ENCODE assay signal across 32 cellular contexts in genomic region chr11:116686891-116687290, GRCh38.
DNase-seq lines count a peak whose midpoint lies in the region; ATAC-seq and TF ChIP-seq lines count a peak whose summit lies in the region.
"Had no signal": no experiment of that assay in that cellular context is flagged by ENCODE, and none has a peak within 500 bp of the region (broad histone marks: within the 10 kb centered on the region; RNA-seq: fewer than 3 reads in every experiment).

No MANE protein-coding gene starts in this region.

- peak; percentile 17 for DNase-seq in CD14-positive monocyte (ENCODE audit: low spot score)
- DNase-seq in NCI-H82 (lab: John Stamatoyannopoulos, UW) = peak; percentile 89
- DNase-seq in HEK293T (ENCODE audit: extremely low spot score) = no peak
- DNase-seq in GF-D8 (lab: John Stamatoyannopoulos, UW) = no peak
- DNase-seq in NOMO-1 treated with dmso at 0.1 percent for 144 hours (lab: John Stamatoyannopoulos, UW; ENCODE audit: unreplicated experiment) = no peak
- DNase-seq: ACHN; activated CD4-positive, alpha-beta memory T cell treated with anti-CD3 and anti-CD28 coated beads, Interleukin-2, amount 10 ng/mL, durations not matched to agents 7 days and 5 days; activated CD8-positive, alpha-beta memory T cell treated with anti-CD3 and anti-CD28 coated beads, Interleukin-2, amount 50 U/mL, for 48 hours; activated naive CD4-positive, alpha-beta T cell treated with anti-CD3 and anti-CD28 coated beads, Interleukin-2, amount 10 ng/mL, durations not matched to agents 7 days and 5 days; BE2C; CD8-positive, alpha-beta memory T cell; central memory CD4-positive, alpha-beta T cell; EL; head of caudate nucleus; IMR-90; kidney; naive B cell; NCI-H2029; NCI-H446 treated with DMSO at 0.1 percent for 48 hours; stimulated activated CD4-positive, alpha-beta T cell treated with anti-CD3 and anti-CD28 coated beads, Interleukin-4, amount 100 ng/mL, for 4 hours had no signal

- POLR2A ChIA-PET in HEK293T (lab: Yijun Ruan, JAX) = no interaction called here

- 89% methylated on average over 8 of the region's 8 CpGs for WGBS in HUES64

- no peak overlapping the region for H3K4me3 Mint-ChIP-seq in CD14-positive monocyte
- H3K4me3 Mint-ChIP-seq: activated CD4-positive, alpha-beta memory T cell treated with anti-CD3 and anti-CD28 coated beads, Interleukin-2, amount 10 ng/mL, durations not matched to agents 7 days and 5 days; activated naive CD4-positive, alpha-beta T cell treated with anti-CD3 and anti-CD28 coated beads, Interleukin-2, amount 10 ng/mL, durations not matched to agents 7 days and 5 days; CD8-positive, alpha-beta memory T cell; mesothelial cell of epicardium; naive B cell had no signal

- intact Hi-C loops in CD14-positive monocyte (cut with micrococcal nuclease) = no loop called here

- no peaks in the 10 kb centered on the region for H3K36me3 Mint-ChIP-seq in CD14-positive monocyte
- H3K36me3 Mint-ChIP-seq: activated naive CD4-positive, alpha-beta T cell treated with anti-CD3 and anti-CD28 coated beads, Interleukin-2, amount 10 ng/mL, durations not matched to agents 7 days and 5 days; CD8-positive, alpha-beta memory T cell; mesothelial cell of epicardium; naive B cell had no signal

- H3K27ac ChIP-seq in HUES64 (ENCODE audit: low read depth, low read length) = peak overlapping the region; percentile 80; the same call in 1 of the 2 replicates
- no peak overlapping the region for H3K27ac ChIP-seq in iPS-18a (ENCODE audit: low read length)
- H3K27ac ChIP-seq: adrenal gland, neutrophil, Peyer's patch, prostate gland, tibial artery had no signal

- H3K27me3 Mint-ChIP-seq in CD14-positive monocyte (ENCODE audit: low read depth in 3 of 3) = peaks cover 0 to 9% (median 5%) of the 10 kb centered on the region in 3 donors
- H3K27me3 Mint-ChIP-seq: activated naive CD4-positive, alpha-beta T cell treated with anti-CD3 and anti-CD28 coated beads, Interleukin-2, amount 10 ng/mL, durations not matched to agents 7 days and 5 days had no signal

- CTCF ChIA-PET in HEK293T (lab: Yijun Ruan, JAX) = no interaction called here

- TF ChIP-seq CTCF in CD14-positive monocyte (IDR thresholded peaks at IDR 0.05) = no peak

- H3K27ac Mint-ChIP-seq in CD14-positive monocyte = peak overlapping the region in 1 of 7 donors; percentile 8
- H3K27ac Mint-ChIP-seq: activated CD4-positive, alpha-beta memory T cell treated with anti-CD3 and anti-CD28 coated beads, Interleukin-2, amount 10 ng/mL, durations not matched to agents 7 days and 5 days; activated naive CD4-positive, alpha-beta T cell treated with anti-CD3 and anti-CD28 coated beads, Interleukin-2, amount 10 ng/mL, durations not matched to agents 7 days and 5 days; CD8-positive, alpha-beta memory T cell; mesothelial cell of epicardium had no signal

- H3K9me3 ChIP-seq in HUES64 (ENCODE audit: insufficient read depth, low read depth, low read length) (0 out of 2 replicates have a peak, but pooled peaks cover 5% of the 10 kb centered on the region), iPS-18a (ENCODE audit: control insufficient read depth, low read depth, low read length) (no peaks in the 10 kb centered on the region)
- H3K9me3 ChIP-seq: adrenal gland, BE2C, neutrophil, Peyer's patch, prostate gland, tibial artery had no signal

- H3K27me3 ChIP-seq in HUES64 (ENCODE audit: insufficient read depth, low read length) (no peaks in the 10 kb centered on the region), iPS-18a (ENCODE audit: control insufficient read depth, insufficient read depth, low read length) (no peaks in the 10 kb centered on the region)
- H3K27me3 ChIP-seq: adrenal gland, BE2C, Peyer's patch had no signal

- no peak overlapping the region for H3K9ac ChIP-seq in HUES64 (ENCODE audit: low read depth, low read length)
- H3K9ac ChIP-seq in iPS-18a (ENCODE audit: low read length) = no peak overlapping the region

- no peaks in the 10 kb centered on the region for H3K36me3 ChIP-seq in HUES64 (ENCODE audit: insufficient read depth, low read length)
- H3K36me3 ChIP-seq in iPS-18a (ENCODE audit: control insufficient read depth, low read depth, low read length) = no peaks in the 10 kb centered on the region
- H3K36me3 ChIP-seq: adrenal gland, BE2C, neutrophil, Peyer's patch, prostate gland, tibial artery had no signal

- H3K4me1 ChIP-seq in HUES64 (ENCODE audit: insufficient read depth, low read length) (peaks cover 21% of the 10 kb centered on the region), iPS-18a (ENCODE audit: control insufficient read depth, low read depth, low read length) (peaks cover 20% of the 10 kb centered on the region)
- H3K4me1 ChIP-seq: adrenal gland, Peyer's patch, prostate gland, tibial artery had no signal

- H3K4me1 Mint-ChIP-seq in CD14-positive monocyte = peaks cover 2% of the 10 kb centered on the region
- H3K4me1 Mint-ChIP-seq: activated CD4-positive, alpha-beta memory T cell treated with anti-CD3 and anti-CD28 coated beads, Interleukin-2, amount 10 ng/mL, durations not matched to agents 7 days and 5 days; activated naive CD4-positive, alpha-beta T cell treated with anti-CD3 and anti-CD28 coated beads, Interleukin-2, amount 10 ng/mL, durations not matched to agents 7 days and 5 days had no signal

- H3K9me3 Mint-ChIP-seq in CD14-positive monocyte = peaks cover 0 to 9% (median 0%) of the 10 kb centered on the region in 7 donors
- H3K9me3 Mint-ChIP-seq: activated CD4-positive, alpha-beta memory T cell treated with anti-CD3 and anti-CD28 coated beads, Interleukin-2, amount 10 ng/mL, durations not matched to agents 7 days and 5 days; activated naive CD4-positive, alpha-beta T cell treated with anti-CD3 and anti-CD28 coated beads, Interleukin-2, amount 10 ng/mL, durations not matched to agents 7 days and 5 days had no signal

- H3K4me3 ChIP-seq in HUES64 (ENCODE audit: low read length) (peak overlapping the region; percentile 33; the same call in 1 of the 2 replicates), iPS-18a (ENCODE audit: low read length) (peak overlapping the region; percentile 37)
- H3K4me3 ChIP-seq: adrenal gland, GM12878, Peyer's patch, prostate gland, tibial artery had no signal

- no peak for ATAC-seq in GM19467 (IDR thresholded peaks at IDR 0.05; ENCODE audit: unreplicated experiment)
- ATAC-seq: GM12878, HCT116, sciatic nerve had no signal

TF ChIP-seq in HEK293T, 16 proteins besides CTCF, POLR2A, EP300 and RAD21:
- TF ChIP-seq HDGF (IDR thresholded peaks at IDR 0.05; ENCODE audit: borderline replicate concordance) (no peak), CTBP1 (IDR thresholded peaks at IDR 0.05; ENCODE audit: borderline replicate concordance) (no peak), FOXK2 (IDR thresholded peaks at IDR 0.05) (no peak), LEF1 (IDR thresholded peaks at IDR 0.05; ENCODE audit: borderline replicate concordance) (no peak), SUZ12 (IDR thresholded peaks at IDR 0.05) (no peak), FOXM1 (IDR thresholded peaks at IDR 0.05; ENCODE audit: borderline replicate concordance) (no peak), NFRKB (IDR thresholded peaks at IDR 0.05) (no peak)

Comparison
In these comparisons a context has a peak if more than half of its experiments do, and no peak if none do; other contexts are left out.
1. DNase-seq: peak in CD14-positive monocyte (single experiment) and NCI-H82 (single experiment); none in HEK293T (single experiment), GF-D8 (single experiment) and NOMO-1 treated with dmso at 0.1 percent for 144 hours (single experiment).